19 cellular contexts compared by ENCODE assay signal in genomic region chr12:41699658-41700057, GRCh38.
DNase-seq lines count a peak whose midpoint lies in the region; ATAC-seq and TF ChIP-seq lines count a peak whose summit lies in the region.
"Had no signal": no experiment of that assay in that cellular context is flagged by ENCODE, and none has a peak within 500 bp of the region (broad histone marks: within the 10 kb centered on the region; RNA-seq: fewer than 3 reads in every experiment).

No MANE protein-coding gene starts in this region.

- H3K27me3 ChIP-seq in heart right ventricle, result no peaks in the 10 kb centered on the region
- H3K27me3 ChIP-seq: Peyer's patch had no signal

- H3K36me3 ChIP-seq in heart right ventricle, result no peaks in the 10 kb centered on the region
- H3K36me3 ChIP-seq: Peyer's patch had no signal

- H3K9me3 ChIP-seq in heart right ventricle, result no peaks in the 10 kb centered on the region
- H3K9me3 ChIP-seq: Peyer's patch had no signal

- intact Hi-C loops in heart right ventricle (cut with DNase I), result no loop called here

- no peak for ATAC-seq in heart right ventricle
- no peak for ATAC-seq in HG02642 (IDR thresholded peaks at IDR 0.05; ENCODE audit: poor library complexity, unreplicated experiment)
- ATAC-seq: GM12878 had no signal

- no peaks in the 10 kb centered on the region for H3K4me1 ChIP-seq in heart right ventricle
- H3K4me1 ChIP-seq: Peyer's patch had no signal

- H3K27ac ChIP-seq in heart right ventricle, result no peak overlapping the region
- H3K27ac ChIP-seq: HL-60, Peyer's patch had no signal

- no peak for TF ChIP-seq CTCF in heart right ventricle (IDR thresholded peaks at IDR 0.05)

- no peak overlapping the region for H3K4me3 ChIP-seq in heart right ventricle
- H3K4me3 ChIP-seq: GM12878, Peyer's patch had no signal

- WGBS in heart right ventricle, 2 donors, result 92% methylated on average over 3 of the region's 3 CpGs

- peak; percentile 29 for DNase-seq in NCI-H2107 treated with DMSO at 0.1 percent for 48 hours (lab: John Stamatoyannopoulos, UW; ENCODE audit: unreplicated experiment)
- no peak for DNase-seq in NCI-H2107 (lab: John Stamatoyannopoulos, UW)
- DNase-seq in NCI-H1417 treated with DMSO at 0.1 percent for 48 hours (lab: John Stamatoyannopoulos, UW), result peak; percentile 52
- peak; percentile 9 for DNase-seq in NCI-H446 treated with DMSO at 0.1 percent for 48 hours (lab: John Stamatoyannopoulos, UW)
- no peak for DNase-seq in stimulated activated CD4-positive, alpha-beta T cell treated with anti-CD3 and anti-CD28 coated beads, Interleukin-2, amount 100 ng/mL, for 24 hours
- DNase-seq in heart right ventricle, result no peak
- no peak for DNase-seq in stimulated activated CD4-positive, alpha-beta T cell treated with anti-CD3 and anti-CD28 coated beads, Interleukin-4, amount 100 ng/mL, for 1 hour
- DNase-seq: 8988T; DMS53; EL; NCI-H1930; NCI-H226; NCI-H524 treated with DMSO at 0.1 percent for 48 hours; NK-92 treated with Interleukin-12 subunit alpha and Interleukin-12 subunit beta, amount 100 ng/mL, for 24 hours; Peyer's patch; SW 1271 had no signal

Comparison
In these comparisons a context has a peak if more than half of its experiments do, and no peak if none do; other contexts are left out.
1. DNase-seq: peak in NCI-H2107 treated with DMSO at 0.1 percent for 48 hours (single experiment), NCI-H1417 treated with DMSO at 0.1 percent for 48 hours (single experiment) and NCI-H446 treated with DMSO at 0.1 percent for 48 hours (single experiment); none in NCI-H2107 (single experiment), stimulated activated CD4-positive, alpha-beta T cell treated with anti-CD3 and anti-CD28 coated beads, Interleukin-2, amount 100 ng/mL, for 24 hours (0 of 2), heart right ventricle (0 of 2) and stimulated activated CD4-positive, alpha-beta T cell treated with anti-CD3 and anti-CD28 coated beads, Interleukin-4, amount 100 ng/mL, for 1 hour (single experiment).